28 cellular contexts compared by ENCODE assay signal in genomic region chr1:65330021-65330420, GRCh38.
"Had no signal": no experiment of that assay in that cellular context is flagged by ENCODE, and none has a peak within 500 bp of the region (broad histone marks: within the 10 kb centered on the region; RNA-seq: fewer than 3 reads in every experiment).

No MANE protein-coding gene starts in this region.

- H3K27ac ChIP-seq: body of pancreas, colonic mucosa, esophagus squamous epithelium, gastroesophageal sphincter, VCaP had no signal

- ATAC-seq: activated CD4-positive, CD25-positive, alpha-beta regulatory T cell treated with anti-CD3 and anti-CD28 coated beads, Interleukin-2, amount 50 U/mL, for 24 hours; activated CD8-positive, alpha-beta T cell treated with anti-CD3 and anti-CD28 coated beads for 36 hours; activated T-cell treated with anti-CD3 and anti-CD28 coated beads, Interleukin-2, amount 50 U/mL, for 4 hours; activated T-helper 17 cell treated with anti-CD3 and anti-CD28 coated beads, Interleukin-2, amount 50 U/mL, for 72 hours; body of pancreas; effector memory CD8-positive, alpha-beta T cell; gastroesophageal sphincter had no signal

- H3K4me1 ChIP-seq: body of pancreas, colonic mucosa, esophagus squamous epithelium, gastroesophageal sphincter had no signal

- H3K27me3 Mint-ChIP-seq: activated CD8-positive, alpha-beta T cell treated with anti-CD3 and anti-CD28 coated beads for 36 hours had no signal

- H3K36me3 Mint-ChIP-seq: activated naive CD8-positive, alpha-beta T cell had no signal

- DNase-seq: activated B cell treated with CpG ODN at 0.5 μM for 24 hours; activated CD4-positive, alpha-beta T cell treated with anti-CD3 and anti-CD28 coated beads for 48 hours; activated CD4-positive, alpha-beta T cell treated with anti-CD3 and anti-CD28 coated beads, Interleukin-2, amount 50 U/mL, for 1 hour; activated CD4-positive, alpha-beta T cell treated with anti-CD3 and anti-CD28 coated beads, Interleukin-2, amount 50 U/mL, for 48 hours; activated CD8-positive, alpha-beta memory T cell treated with anti-CD3 and anti-CD28 coated beads for 24 hours; activated CD8-positive, alpha-beta T cell treated with anti-CD3 and anti-CD28 coated beads for 36 hours; activated effector memory CD4-positive, alpha-beta T cell treated with Interleukin-2 at 50 U/mL for 16 hours; activated gamma-delta T cell treated with Interleukin-2 at 50 U/mL for 16 hours; activated naive CD4-positive, alpha-beta T cell treated with anti-CD3 and anti-CD28 coated beads, Interleukin-2, amount 50 U/mL, for 16 hours; activated naive CD4-positive, alpha-beta T cell treated with Interleukin-2 at 50 U/mL for 16 hours; activated T-cell treated with anti-CD3 and anti-CD28 coated beads, Interleukin-2, amount 50 U/mL, for 4 hours; amniotic stem cell; aorta; body of pancreas; caudate nucleus; cerebellar nuclear complex; colonic mucosa; effector CD4-positive, alpha-beta T cell; effector memory CD8-positive, alpha-beta T cell; erythroblast; esophagus squamous epithelium; foreskin melanocyte; T-helper 2 cell had no signal

- H3K4me1 Mint-ChIP-seq: activated T-helper 17 cell treated with anti-CD3 and anti-CD28 coated beads, Interleukin-2, amount 50 U/mL, for 72 hours had no signal

- H3K4me3 Mint-ChIP-seq: activated B cell treated with CpG ODN at 0.5 μM for 24 hours; activated CD8-positive, alpha-beta T cell treated with anti-CD3 and anti-CD28 coated beads for 36 hours; activated naive CD8-positive, alpha-beta T cell; activated T-cell treated with anti-CD3 and anti-CD28 coated beads, Interleukin-2, amount 50 U/mL, for 4 hours; activated T-helper 17 cell treated with anti-CD3 and anti-CD28 coated beads, Interleukin-2, amount 50 U/mL, for 72 hours; effector memory CD8-positive, alpha-beta T cell had no signal

- H3K36me3 ChIP-seq: colonic mucosa, esophagus squamous epithelium, gastroesophageal sphincter had no signal

- H3K9me3 Mint-ChIP-seq: activated B cell treated with CpG ODN at 0.5 μM for 24 hours; activated CD8-positive, alpha-beta T cell treated with anti-CD3 and anti-CD28 coated beads for 36 hours; activated T-cell treated with anti-CD3 and anti-CD28 coated beads, Interleukin-2, amount 50 U/mL, for 4 hours; activated T-helper 17 cell treated with anti-CD3 and anti-CD28 coated beads, Interleukin-2, amount 50 U/mL, for 72 hours; effector memory CD8-positive, alpha-beta T cell had no signal

- H3K4me3 ChIP-seq: body of pancreas, colonic mucosa, esophagus squamous epithelium, gastroesophageal sphincter had no signal

- H3K27ac Mint-ChIP-seq: activated B cell treated with CpG ODN at 0.5 μM for 24 hours; activated CD8-positive, alpha-beta T cell treated with anti-CD3 and anti-CD28 coated beads for 36 hours; activated naive CD8-positive, alpha-beta T cell; activated T-helper 17 cell treated with anti-CD3 and anti-CD28 coated beads, Interleukin-2, amount 50 U/mL, for 72 hours; effector memory CD8-positive, alpha-beta T cell had no signal

- H3K9me3 ChIP-seq: body of pancreas, colonic mucosa, esophagus squamous epithelium, gastroesophageal sphincter had no signal

- H3K27me3 ChIP-seq: body of pancreas, colonic mucosa, esophagus squamous epithelium, gastroesophageal sphincter had no signal
